ENCODE assay signal across 21 cellular contexts in genomic region chr7:137771679-137772078, GRCh38.
DNase-seq lines count a peak whose midpoint lies in the region; ATAC-seq and TF ChIP-seq lines count a peak whose summit lies in the region.
"Had no signal": no experiment of that assay in that cellular context is flagged by ENCODE, and none has a peak within 500 bp of the region (broad histone marks: within the 10 kb centered on the region; RNA-seq: fewer than 3 reads in every experiment).

No MANE protein-coding gene starts in this region.

- peak overlapping the region; percentile 42 for H3K4me2 ChIP-seq in smooth muscle cell
- H3K4me2 ChIP-seq in OCI-LY7 (ENCODE audit: low read length), result no peak overlapping the region

- peaks cover 22% of the 10 kb centered on the region for H3K27me3 Mint-ChIP-seq in nephron progenitor cell (ENCODE audit: low read depth, poor library complexity)
- H3K27me3 Mint-ChIP-seq in stimulated activated naive B cell treated with anti-CD40 and anti-IgM and Interleukin-4, amounts not matched to agents 10 μg/mL and 1 μg/mL and 100 μg/mL, for 72 hours, result peaks cover 0 to 3% of the 10 kb centered on the region in 2 donors

- POLR2A ChIA-PET in OCI-LY7 (lab: Charles Lee), result no interaction called here

- no peaks in the 10 kb centered on the region for H3K36me3 ChIP-seq in smooth muscle cell (ENCODE audit: low read depth)
- H3K36me3 ChIP-seq in OCI-LY7 (ENCODE audit: insufficient read depth, low read length), result no peaks in the 10 kb centered on the region
- H3K36me3 ChIP-seq: gastroesophageal sphincter had no signal

- H4K20me1 ChIP-seq in smooth muscle cell (ENCODE audit: low read depth), result no peaks in the 10 kb centered on the region
- H4K20me1 ChIP-seq in OCI-LY7 (ENCODE audit: insufficient read depth, low read length), result no peaks in the 10 kb centered on the region

- H3K4me3 Mint-ChIP-seq in nephron progenitor cell, result no peak overlapping the region
- no peak overlapping the region for H3K4me3 Mint-ChIP-seq in stimulated activated naive B cell treated with anti-CD40 and anti-IgM and Interleukin-4, amounts not matched to agents 10 μg/mL and 1 μg/mL and 100 μg/mL, for 72 hours
- H3K4me3 Mint-ChIP-seq: brain; CD4-positive, alpha-beta memory T cell; T-cell; WTC11 had no signal

- 55% methylated on average over 7 of the region's 7 CpGs for WGBS in smooth muscle cell (ENCODE audit: low lambda C conversion rate)

- BruUV-seq in OCI-LY7 (replicated peaks; lab: Mats Ljungman, UMichigan), result no TSS peak

- no peak overlapping the region for H3K4me3 ChIP-seq in foreskin fibroblast (ENCODE audit: low read depth in 1 of 2, low read length in 2 of 2)
- H3K4me3 ChIP-seq in smooth muscle cell, result no peak overlapping the region
- H3K4me3 ChIP-seq in OCI-LY7 (ENCODE audit: low read depth, low read length, poor library complexity, severe bottlenecking), result no peak overlapping the region
- H3K4me3 ChIP-seq: gastroesophageal sphincter, mucosa of descending colon had no signal

- H3K4me1 Mint-ChIP-seq in nephron progenitor cell, result no peaks in the 10 kb centered on the region
- no peaks in the 10 kb centered on the region for H3K4me1 Mint-ChIP-seq in stimulated activated naive B cell treated with anti-CD40 and anti-IgM and Interleukin-4, amounts not matched to agents 10 μg/mL and 1 μg/mL and 100 μg/mL, for 72 hours
- H3K4me1 Mint-ChIP-seq: CD4-positive, alpha-beta memory T cell; T-cell had no signal

- H3K9me3 Mint-ChIP-seq in nephron progenitor cell, result no peaks in the 10 kb centered on the region
- peaks cover 0 to 1% of the 10 kb centered on the region in 2 donors for H3K9me3 Mint-ChIP-seq in stimulated activated naive B cell treated with anti-CD40 and anti-IgM and Interleukin-4, amounts not matched to agents 10 μg/mL and 1 μg/mL and 100 μg/mL, for 72 hours
- H3K9me3 Mint-ChIP-seq: T-cell, WTC11 had no signal

- CTCF ChIA-PET in OCI-LY7 (lab: Charles Lee; ENCODE audit: unreplicated experiment), result no interaction called here

- in situ Hi-C loops in GM13977 (cut with MboI; ENCODE audit: low pct_unique_long_range_greater_than_20kb, low sequenced_read_pairs, unreplicated experiment), result no loop called here

- H3K36me3 Mint-ChIP-seq in nephron progenitor cell (ENCODE audit: low read depth), result no peaks in the 10 kb centered on the region
- H3K36me3 Mint-ChIP-seq in stimulated activated naive B cell treated with anti-CD40 and anti-IgM and Interleukin-4, amounts not matched to agents 10 μg/mL and 1 μg/mL and 100 μg/mL, for 72 hours, result no peaks in the 10 kb centered on the region
- H3K36me3 Mint-ChIP-seq: CD4-positive, alpha-beta memory T cell; T-cell; WTC11 had no signal

- no peaks in the 10 kb centered on the region for H3F3A ChIP-seq in smooth muscle cell (ENCODE audit: low read depth)

- H3K79me2 ChIP-seq in smooth muscle cell (ENCODE audit: low read depth) (no peaks in the 10 kb centered on the region), OCI-LY7 (ENCODE audit: insufficient read depth, low read depth, low read length) (no peaks in the 10 kb centered on the region)
- H3K79me2 ChIP-seq: parathyroid adenoma had no signal

- DNase-seq in HCEC 1CT, result peak; percentile 86
- peak; percentile 26 for DNase-seq in amniotic stem cell (lab: John Stamatoyannopoulos, UW)
- DNase-seq in foreskin fibroblast, result peak; percentile 80 to 87
- DNase-seq in smooth muscle cell (lab: John Stamatoyannopoulos, UW; ENCODE audit: unreplicated experiment), result no peak
- DNase-seq in GM13977 (ENCODE audit: low spot score), result no peak
- no peak for DNase-seq in nephron progenitor cell
- DNase-seq in OCI-LY7 (ENCODE audit: low spot score), result no peak
- no peak for DNase-seq in stimulated activated naive B cell treated with anti-CD40 and anti-IgM and Interleukin-4, amounts not matched to agents 10 μg/mL and 1 μg/mL and 100 μg/mL, for 72 hours
- DNase-seq: activated effector memory CD4-positive, alpha-beta T cell treated with Interleukin-2 at 50 U/mL for 16 hours; CD4-positive, alpha-beta memory T cell; effector CD4-positive, alpha-beta T cell; MM.1S; mucosa of descending colon; NCI-H1930; NCI-H524 treated with DMSO at 0.1 percent for 48 hours; PC-3; T-cell had no signal

- no peaks in the 10 kb centered on the region for H3K4me1 ChIP-seq in smooth muscle cell (ENCODE audit: low read depth)
- no peaks in the 10 kb centered on the region for H3K4me1 ChIP-seq in OCI-LY7 (ENCODE audit: insufficient read depth, low read length, poor library complexity, severe bottlenecking)
- H3K4me1 ChIP-seq: gastroesophageal sphincter, parathyroid adenoma had no signal

- H3K27ac ChIP-seq in smooth muscle cell (ENCODE audit: low read depth), result peak overlapping the region; percentile 93
- no peak overlapping the region for H3K27ac ChIP-seq in OCI-LY7 (ENCODE audit: low read depth, low read length, poor library complexity, severe bottlenecking)
- H3K27ac ChIP-seq: gastroesophageal sphincter, parathyroid adenoma had no signal

- no peak for TF ChIP-seq CTCF in foreskin fibroblast (IDR thresholded peaks at IDR 0.05; ENCODE audit: low read depth, low read length)
- no peak for TF ChIP-seq CTCF in smooth muscle cell (IDR thresholded peaks at IDR 0.05; ENCODE audit: borderline replicate concordance, insufficient read depth, poor library complexity, severe bottlenecking)
- no peak for TF ChIP-seq CTCF in GM13977 (IDR thresholded peaks at IDR 0.05; ENCODE audit: extremely low read depth, insufficient read depth, missing control alignments)
- TF ChIP-seq CTCF in nephron progenitor cell (IDR thresholded peaks at IDR 0.05), result no peak
- no peak for TF ChIP-seq CTCF in OCI-LY7 (conservative IDR thresholded peaks at IDR 0.05; ENCODE audit: low read length)

- intact Hi-C loops in OCI-LY7 (cut with micrococcal nuclease; ENCODE audit: unreplicated experiment), result no loop called here

- ATAC-seq in stimulated activated naive B cell treated with anti-CD40 and anti-IgM and Interleukin-4, amounts not matched to agents 10 μg/mL and 1 μg/mL and 100 μg/mL, for 72 hours (replicated peaks), result no peak
- ATAC-seq: gastroesophageal sphincter, mucosa of descending colon, PC-3, T-cell, WTC11 had no signal

- H3K9ac ChIP-seq in smooth muscle cell (ENCODE audit: low read depth), result peak overlapping the region; percentile 83
- H3K9ac ChIP-seq: parathyroid adenoma had no signal

- H2AFZ ChIP-seq in smooth muscle cell (ENCODE audit: low read depth) (no peak overlapping the region), OCI-LY7 (ENCODE audit: low read length) (no peak overlapping the region)
- H2AFZ ChIP-seq: parathyroid adenoma had no signal

- no peak overlapping the region for H3K27ac Mint-ChIP-seq in nephron progenitor cell
- no peak overlapping the region for H3K27ac Mint-ChIP-seq in stimulated activated naive B cell treated with anti-CD40 and anti-IgM and Interleukin-4, amounts not matched to agents 10 μg/mL and 1 μg/mL and 100 μg/mL, for 72 hours
- H3K27ac Mint-ChIP-seq: CD4-positive, alpha-beta memory T cell; T-cell; WTC11 had no signal

- H3K9me3 ChIP-seq in smooth muscle cell (replicated peaks; ENCODE audit: low read depth) (no peaks in the 10 kb centered on the region), OCI-LY7 (ENCODE audit: low read length) (no peaks in the 10 kb centered on the region)
- H3K9me3 ChIP-seq: gastroesophageal sphincter, mucosa of descending colon had no signal

- H3K9me2 ChIP-seq in OCI-LY7 (ENCODE audit: insufficient read depth, low read length), result no peaks in the 10 kb centered on the region

- H3K27me3 ChIP-seq in smooth muscle cell (ENCODE audit: low read depth), result no peaks in the 10 kb centered on the region
- H3K27me3 ChIP-seq: gastroesophageal sphincter had no signal

Comparison
In these comparisons a context has a peak if more than half of its experiments do, and no peak if none do; other contexts are left out.
1. DNase-seq: peak in HCEC 1CT (single experiment), amniotic stem cell (single experiment) and foreskin fibroblast (2 of 2); none in smooth muscle cell (single experiment), GM13977 (single experiment), nephron progenitor cell (single experiment), OCI-LY7 (single experiment) and stimulated activated naive B cell treated with anti-CD40 and anti-IgM and Interleukin-4, amounts not matched to agents 10 μg/mL and 1 μg/mL and 100 μg/mL, for 72 hours (single experiment).